Comparison of ENCODE assay signal across 7 cellular contexts in the genomic region with DNA sequence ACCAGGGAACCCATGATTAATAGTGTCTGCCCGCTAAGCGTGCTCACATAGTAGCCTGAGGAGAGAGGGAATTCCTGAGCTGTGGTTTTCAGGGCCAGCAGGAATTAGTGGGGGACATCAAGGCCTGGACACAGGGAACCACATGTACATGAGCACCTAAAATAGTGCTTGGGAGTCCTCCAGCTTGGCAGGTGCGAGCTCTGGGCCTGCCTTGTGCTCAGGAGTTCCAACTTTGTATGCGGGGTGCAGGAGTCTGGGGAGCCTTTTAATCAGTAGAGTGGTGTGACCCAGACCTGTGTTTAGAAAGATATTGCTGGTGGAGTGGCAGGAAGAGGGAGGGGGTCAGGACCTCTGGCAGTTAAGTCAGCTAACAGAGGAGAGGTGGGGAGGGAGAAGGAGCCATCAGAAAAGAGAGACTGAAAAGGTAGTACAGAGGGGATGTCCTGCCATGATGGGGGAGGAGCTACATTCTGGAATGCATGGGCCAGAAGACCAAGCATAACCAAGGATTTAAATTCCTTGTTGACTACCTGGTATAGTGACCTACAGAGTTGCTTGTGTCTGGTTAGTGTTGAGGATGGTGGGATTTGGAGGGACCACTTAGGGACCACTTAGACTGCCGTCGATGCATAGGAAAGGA. TPM values are rescaled to one million over a fixed set of nuclear protein-coding genes. Genes with fewer than 3 reads are reported as not detected.
DNase-seq lines count a peak whose midpoint lies in the region; ATAC-seq lines count a peak whose summit lies in the region.

No MANE protein-coding gene starts in this region.

- no peaks in the 10 kb centered on the region for H3K9me3 Mint-ChIP-seq in IgD-negative memory B cell
- H3K9me3 Mint-ChIP-seq in activated naive CD8-positive, alpha-beta T cell (ENCODE audit: low read depth) = no peaks in the 10 kb centered on the region
- H3K9me3 Mint-ChIP-seq in stimulated activated naive B cell treated with anti-CD40 and anti-IgM and Interleukin-4, amounts not matched to agents 10 μg/mL and 1 μg/mL and 100 μg/mL, for 72 hours = no peaks in the 10 kb centered on the region

- no peak for ATAC-seq in stimulated activated naive B cell treated with anti-CD40 and anti-IgM and Interleukin-4, amounts not matched to agents 10 μg/mL and 1 μg/mL and 100 μg/mL, for 72 hours (replicated peaks)

- H3K9me3 ChIP-seq in iPS-18c (ENCODE audit: control insufficient read depth, insufficient read depth, low read length) (no peaks in the 10 kb centered on the region), MG63 (no peaks in the 10 kb centered on the region)

- H3K36me3 ChIP-seq in MG63 = no peaks in the 10 kb centered on the region; the same call in 1 of the 2 replicates

- H3K4me3 ChIP-seq in iPS-18c (ENCODE audit: insufficient read depth, low read depth, low read length) = peak overlapping the region; percentile 93; the same call in 1 of the 2 replicates
- no peak overlapping the region for H3K4me3 ChIP-seq in MG63

- no peak for DNase-seq in stimulated activated naive B cell treated with anti-CD40 and anti-IgM and Interleukin-4, amounts not matched to agents 10 μg/mL and 1 μg/mL and 100 μg/mL, for 72 hours
- DNase-seq in NCI-H1105 treated with DMSO at 0.1 percent for 48 hours (lab: John Stamatoyannopoulos, UW) (no peak), MG63 (no peak), caudate nucleus (lab: John Stamatoyannopoulos, UW) (no peak)

- H3K36me3 Mint-ChIP-seq in IgD-negative memory B cell = peaks cover 1% of the 10 kb centered on the region
- H3K36me3 Mint-ChIP-seq in activated naive CD8-positive, alpha-beta T cell = no peaks in the 10 kb centered on the region
- H3K36me3 Mint-ChIP-seq in stimulated activated naive B cell treated with anti-CD40 and anti-IgM and Interleukin-4, amounts not matched to agents 10 μg/mL and 1 μg/mL and 100 μg/mL, for 72 hours = peaks cover 16 to 20% of the 10 kb centered on the region in 2 donors

- H3K27me3 Mint-ChIP-seq in IgD-negative memory B cell = no peaks in the 10 kb centered on the region
- H3K27me3 Mint-ChIP-seq in activated naive CD8-positive, alpha-beta T cell = no peaks in the 10 kb centered on the region
- H3K27me3 Mint-ChIP-seq in stimulated activated naive B cell treated with anti-CD40 and anti-IgM and Interleukin-4, amounts not matched to agents 10 μg/mL and 1 μg/mL and 100 μg/mL, for 72 hours = no peaks in the 10 kb centered on the region

- peak overlapping the region in 2 of 4 donors; percentile 63 to 96 for H3K4me3 Mint-ChIP-seq in IgD-negative memory B cell
- peak overlapping the region; percentile 91 for H3K4me3 Mint-ChIP-seq in activated naive CD8-positive, alpha-beta T cell
- H3K4me3 Mint-ChIP-seq in stimulated activated naive B cell treated with anti-CD40 and anti-IgM and Interleukin-4, amounts not matched to agents 10 μg/mL and 1 μg/mL and 100 μg/mL, for 72 hours = peak overlapping the region; percentile 53 to 96

- H3K4me1 Mint-ChIP-seq in IgD-negative memory B cell = peaks cover 17 to 27% (median 22%) of the 10 kb centered on the region in 3 donors
- H3K4me1 Mint-ChIP-seq in activated naive CD8-positive, alpha-beta T cell (ENCODE audit: low read depth) = peaks cover 33% of the 10 kb centered on the region
- peaks cover 20 to 43% of the 10 kb centered on the region in 2 donors for H3K4me1 Mint-ChIP-seq in stimulated activated naive B cell treated with anti-CD40 and anti-IgM and Interleukin-4, amounts not matched to agents 10 μg/mL and 1 μg/mL and 100 μg/mL, for 72 hours

- no peaks in the 10 kb centered on the region for H3K27me3 ChIP-seq in MG63

- no peak overlapping the region for H3K27ac ChIP-seq in caudate nucleus (ENCODE audit: low read depth, low read length)

- peak overlapping the region in 2 of 3 donors; percentile 91 to 97 for H3K27ac Mint-ChIP-seq in IgD-negative memory B cell
- H3K27ac Mint-ChIP-seq in activated naive CD8-positive, alpha-beta T cell = peak overlapping the region; percentile 91
- peak overlapping the region; percentile 20 for H3K27ac Mint-ChIP-seq in stimulated activated naive B cell treated with anti-CD40 and anti-IgM and Interleukin-4, amounts not matched to agents 10 μg/mL and 1 μg/mL and 100 μg/mL, for 72 hours

RNA-seq across cellular contexts. Expression of gene DAG1, which starts 1.9 kb away (rescaled TPM):
- polyA plus RNA-seq in IgD-negative memory B cell = 8.9 TPM
- 43.5 and 52.3 TPM in 2 replicates for total RNA-seq in MG63 (2014; rRNA removed; shearing (Covaris generic); ENCODE audit: low replicate concordance)

RNA-seq across cellular contexts. Expression of gene NICN1, which starts 42.9 kb away (rescaled TPM):
- polyA plus RNA-seq in IgD-negative memory B cell = 10.1 TPM
- total RNA-seq in MG63 (2014; rRNA removed; shearing (Covaris generic); ENCODE audit: low replicate concordance) = 13.9 and 19.9 TPM in 2 replicates

RNA-seq across cellular contexts. Expression of gene AMT, which starts 49.7 kb away (rescaled TPM):
- polyA plus RNA-seq in IgD-negative memory B cell = 1.3 TPM
- total RNA-seq in MG63 (2014; rRNA removed; shearing (Covaris generic); ENCODE audit: low replicate concordance) = 1.2 TPM in 1 of 2 replicates, not detected in the other

RNA-seq across cellular contexts. Expression of gene TCTA, which starts 59.8 kb away (rescaled TPM):
- polyA plus RNA-seq in IgD-negative memory B cell = 34.2 TPM
- 22.3 and 22.6 TPM in 2 replicates for total RNA-seq in MG63 (2014; rRNA removed; shearing (Covaris generic); ENCODE audit: low replicate concordance)

Comparison
In these comparisons a context has a peak if more than half of its experiments do, and no peak if none do; other contexts are left out.
1. H3K27ac Mint-ChIP-seq: peak in every context shown above with its lines; median percentile 94 in IgD-negative memory B cell; 91 in activated naive CD8-positive, alpha-beta T cell; 20 in stimulated activated naive B cell treated with anti-CD40 and anti-IgM and Interleukin-4, amounts not matched to agents 10 μg/mL and 1 μg/mL and 100 μg/mL, for 72 hours.